ENCODE assay signal across 30 cellular contexts in genomic region chr7:133613250-133613649, GRCh38.
"Had no signal": no experiment of that assay in that cellular context is flagged by ENCODE, and none has a peak within 500 bp of the region (broad histone marks: within the 10 kb centered on the region; RNA-seq: fewer than 3 reads in every experiment).

No MANE protein-coding gene starts in this region.

- H3K36me3 ChIP-seq: MG63 had no signal

- H3K4me3 Mint-ChIP-seq: activated CD4-positive, alpha-beta T cell treated with anti-CD3 and anti-CD28 coated beads, Interleukin-2, amount 10 ng/mL, durations not matched to agents 24 days and 14 days; activated CD8-positive, alpha-beta T cell treated with anti-CD3 and anti-CD28 coated beads for 36 hours; activated naive CD4-positive, alpha-beta T cell treated with anti-CD3 and anti-CD28 coated beads, Interleukin-2, amount 50 U/mL, for 24 hours; activated naive CD8-positive, alpha-beta T cell treated with anti-CD3 and anti-CD28 coated beads, Interleukin-2, amount 10 ng/mL, durations not matched to agents 7 days and 5 days; activated T-cell treated with anti-CD3 and anti-CD28 coated beads, Interleukin-2, amount 50 U/mL, for 72 hours; activated T-helper 17 cell treated with anti-CD3 and anti-CD28 coated beads, Interleukin-2, amount 50 U/mL, for 72 hours; brain had no signal

- H3K27ac Mint-ChIP-seq: activated CD4-positive, alpha-beta T cell treated with anti-CD3 and anti-CD28 coated beads, Interleukin-2, amount 10 ng/mL, durations not matched to agents 24 days and 14 days; activated CD8-positive, alpha-beta T cell treated with anti-CD3 and anti-CD28 coated beads for 36 hours; activated naive CD4-positive, alpha-beta T cell treated with anti-CD3 and anti-CD28 coated beads, Interleukin-2, amount 50 U/mL, for 24 hours; activated naive CD8-positive, alpha-beta T cell treated with anti-CD3 and anti-CD28 coated beads, Interleukin-2, amount 10 ng/mL, durations not matched to agents 7 days and 5 days; activated T-cell treated with anti-CD3 and anti-CD28 coated beads, Interleukin-2, amount 50 U/mL, for 72 hours; activated T-helper 17 cell treated with anti-CD3 and anti-CD28 coated beads, Interleukin-2, amount 50 U/mL, for 72 hours had no signal

- H3K27me3 Mint-ChIP-seq: activated CD4-positive, alpha-beta T cell treated with anti-CD3 and anti-CD28 coated beads, Interleukin-2, amount 10 ng/mL, durations not matched to agents 24 days and 14 days; activated CD8-positive, alpha-beta T cell treated with anti-CD3 and anti-CD28 coated beads for 36 hours; activated naive CD4-positive, alpha-beta T cell treated with anti-CD3 and anti-CD28 coated beads, Interleukin-2, amount 50 U/mL, for 24 hours; activated naive CD8-positive, alpha-beta T cell treated with anti-CD3 and anti-CD28 coated beads, Interleukin-2, amount 10 ng/mL, durations not matched to agents 7 days and 5 days; activated T-helper 17 cell treated with anti-CD3 and anti-CD28 coated beads, Interleukin-2, amount 50 U/mL, for 72 hours had no signal

- H3K4me1 Mint-ChIP-seq: activated CD4-positive, alpha-beta T cell treated with anti-CD3 and anti-CD28 coated beads, Interleukin-2, amount 10 ng/mL, durations not matched to agents 24 days and 14 days; activated naive CD4-positive, alpha-beta T cell treated with anti-CD3 and anti-CD28 coated beads, Interleukin-2, amount 50 U/mL, for 24 hours; activated naive CD8-positive, alpha-beta T cell treated with anti-CD3 and anti-CD28 coated beads, Interleukin-2, amount 10 ng/mL, durations not matched to agents 7 days and 5 days had no signal

- H3K4me3 ChIP-seq: MG63 had no signal

- H3K9me3 Mint-ChIP-seq: activated CD4-positive, alpha-beta T cell treated with anti-CD3 and anti-CD28 coated beads, Interleukin-2, amount 10 ng/mL, durations not matched to agents 24 days and 14 days; activated CD8-positive, alpha-beta T cell treated with anti-CD3 and anti-CD28 coated beads for 36 hours; activated naive CD4-positive, alpha-beta T cell treated with anti-CD3 and anti-CD28 coated beads, Interleukin-2, amount 50 U/mL, for 24 hours; activated naive CD8-positive, alpha-beta T cell treated with anti-CD3 and anti-CD28 coated beads, Interleukin-2, amount 10 ng/mL, durations not matched to agents 7 days and 5 days; activated T-helper 17 cell treated with anti-CD3 and anti-CD28 coated beads, Interleukin-2, amount 50 U/mL, for 72 hours had no signal

- DNase-seq: activated CD4-positive, alpha-beta T cell treated with anti-CD3 and anti-CD28 coated beads, Interleukin-2, amount 10 ng/mL, durations not matched to agents 24 days and 14 days; activated CD4-positive, alpha-beta T cell treated with anti-CD3 and anti-CD28 coated beads, Interleukin-2, amount 50 U/mL, for 4 hours; activated CD8-positive, alpha-beta T cell treated with anti-CD3 and anti-CD28 coated beads for 36 hours; activated effector memory CD4-positive, alpha-beta T cell treated with anti-CD3 and anti-CD28 coated beads, Interleukin-2, amount 50 U/mL, for 16 hours; activated naive CD4-positive, alpha-beta T cell; activated naive CD8-positive, alpha-beta T cell treated with anti-CD3 and anti-CD28 coated beads, Interleukin-2, amount 10 ng/mL, durations not matched to agents 7 days and 5 days; activated T-cell treated with anti-CD3 and anti-CD28 coated beads, Interleukin-2, amount 50 U/mL, for 1 hour; activated T-cell treated with anti-CD3 and anti-CD28 coated beads, Interleukin-2, amount 50 U/mL, for 72 hours; anterior cingulate cortex; caudate nucleus; cerebellar nuclear complex; Karpas-422; KBM-7; MG63; NCI-H1048; NCI-H1105 treated with DMSO at 0.1 percent for 48 hours; NCI-H146; NCI-H187; NCI-H345; NCI-H510A; NCI-H526; Right ventricle myocardium superior; SW 1271; T-helper 1 cell; T-helper 2 cell; T1000 had no signal

- FAIRE-seq: bronchial epithelial cell had no signal

- H3K36me3 Mint-ChIP-seq: brain had no signal

- H3K9me3 ChIP-seq: MG63 had no signal

- H3K27me3 ChIP-seq: MG63 had no signal
